8 cellular contexts compared by ENCODE assay signal in the genomic region with DNA sequence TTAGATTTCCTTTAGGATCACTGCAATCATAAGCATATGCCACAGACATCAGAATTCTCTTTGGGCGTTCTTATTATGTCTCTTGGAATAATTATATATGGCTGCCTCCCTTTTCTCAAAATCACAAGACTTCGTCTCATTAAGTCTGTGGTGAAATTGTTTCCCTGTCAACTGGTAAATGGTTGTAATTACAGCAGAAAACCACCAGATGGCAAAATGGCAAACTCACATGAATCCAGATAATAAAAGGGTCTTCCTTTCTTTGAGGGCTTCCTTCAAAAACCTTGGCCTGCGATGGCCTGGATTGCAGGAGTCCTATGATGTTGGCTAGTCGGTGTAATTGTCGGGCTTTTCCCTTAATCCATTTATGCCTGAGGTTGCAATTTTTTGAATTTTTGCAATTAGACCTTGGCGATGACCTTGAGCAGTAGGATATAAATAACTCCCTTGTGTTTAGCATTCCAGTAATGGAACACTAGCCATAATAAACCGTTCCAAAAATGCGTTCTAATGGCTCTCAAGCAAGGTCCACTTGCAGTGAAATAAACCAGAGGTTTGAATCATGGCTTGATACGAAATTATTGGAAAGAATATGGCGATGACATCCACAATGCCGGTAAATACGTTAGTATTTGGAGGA.
DNase-seq lines count a peak whose midpoint lies in the region; ATAC-seq and TF ChIP-seq lines count a peak whose summit lies in the region.

No MANE protein-coding gene starts in this region.

- no peaks in the 10 kb centered on the region for H3K36me3 Mint-ChIP-seq in activated CD4-positive, alpha-beta memory T cell treated with anti-CD3 and anti-CD28 coated beads for 36 hours

- POLR2A ChIA-PET in HEK293T (lab: Yijun Ruan, JAX): no interaction called here
- POLR2A ChIA-PET in activated CD4-positive, alpha-beta memory T cell treated with anti-CD3 and anti-CD28 coated beads for 36 hours (lab: Charles Lee): no interaction called here

- ATAC-seq in GM18498 (IDR thresholded peaks at IDR 0.05; ENCODE audit: unreplicated experiment): no peak

- no peak overlapping the region for H3K27ac Mint-ChIP-seq in activated CD4-positive, alpha-beta memory T cell treated with anti-CD3 and anti-CD28 coated beads for 36 hours

- no peaks in the 10 kb centered on the region for H3K9me3 Mint-ChIP-seq in activated CD4-positive, alpha-beta memory T cell treated with anti-CD3 and anti-CD28 coated beads for 36 hours

- no peaks in the 10 kb centered on the region for H3K27me3 Mint-ChIP-seq in activated CD4-positive, alpha-beta memory T cell treated with anti-CD3 and anti-CD28 coated beads for 36 hours

- no peak overlapping the region for H3K4me3 Mint-ChIP-seq in activated CD4-positive, alpha-beta memory T cell treated with anti-CD3 and anti-CD28 coated beads for 36 hours

- CTCF ChIA-PET in HEK293T (lab: Yijun Ruan, JAX): interaction anchor here (1.3 kb wide), 1 partner anchor 559 kb away, joined by 5 read pairs; no protein-coding TSS in a partner anchor
- CTCF ChIA-PET in activated CD4-positive, alpha-beta memory T cell treated with anti-CD3 and anti-CD28 coated beads for 36 hours (lab: Charles Lee): interaction anchor here (0.7 to 1.5 kb wide), 3 partner anchors 12 to 552 kb away, joined by 3 to 14 read pairs (median 3); no protein-coding TSS in a partner anchor

- peak; percentile 12 for DNase-seq in EL
- DNase-seq in HEK293T (ENCODE audit: extremely low spot score): peak; percentile 12
- DNase-seq in NCI-H82 (lab: John Stamatoyannopoulos, UW): peak; percentile 62
- DNase-seq in dermis microvascular lymphatic vessel endothelial cell (ENCODE audit: low read depth in 2 of 2): peak; percentile 11 to 37
- peak; percentile 42 for DNase-seq in midbrain (lab: John Stamatoyannopoulos, UW)
- no peak for DNase-seq in stimulated activated CD8-positive, alpha-beta memory T cell treated with anti-CD3 and anti-CD28 coated beads, Interleukin-4, amount 100 ng/mL, for 48 hours
- DNase-seq in activated CD4-positive, alpha-beta memory T cell treated with anti-CD3 and anti-CD28 coated beads for 36 hours: no peak

- no peaks in the 10 kb centered on the region for H3K4me1 Mint-ChIP-seq in activated CD4-positive, alpha-beta memory T cell treated with anti-CD3 and anti-CD28 coated beads for 36 hours (ENCODE audit: low read depth)

- intact Hi-C loops in activated CD4-positive, alpha-beta memory T cell treated with anti-CD3 and anti-CD28 coated beads for 36 hours (cut with micrococcal nuclease): loop anchor here (1.0 kb wide), 1 partner anchor 551 kb away; no protein-coding TSS in a partner anchor

TF ChIP-seq in HEK293T, 16 proteins besides CTCF, POLR2A, EP300 and RAD21:
- TF ChIP-seq, protein P1, sequence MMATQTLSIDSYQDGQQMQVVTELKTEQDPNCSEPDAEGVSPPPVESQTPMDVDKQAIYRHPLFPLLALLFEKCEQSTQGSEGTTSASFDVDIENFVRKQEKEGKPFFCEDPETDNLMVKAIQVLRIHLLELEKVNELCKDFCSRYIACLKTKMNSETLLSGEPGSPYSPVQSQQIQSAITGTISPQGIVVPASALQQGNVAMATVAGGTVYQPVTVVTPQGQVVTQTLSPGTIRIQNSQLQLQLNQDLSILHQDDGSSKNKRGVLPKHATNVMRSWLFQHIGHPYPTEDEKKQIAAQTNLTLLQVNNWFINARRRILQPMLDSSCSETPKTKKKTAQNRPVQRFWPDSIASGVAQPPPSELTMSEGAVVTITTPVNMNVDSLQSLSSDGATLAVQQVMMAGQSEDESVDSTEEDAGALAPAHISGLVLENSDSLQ (IDR thresholded peaks at IDR 0.05): no peak
- no peak for TF ChIP-seq BHLHE40 (IDR thresholded peaks at IDR 0.05; ENCODE audit: borderline replicate concordance)
- no peak for TF ChIP-seq ARNT (IDR thresholded peaks at IDR 0.05)
- no peak for TF ChIP-seq CTBP1 (IDR thresholded peaks at IDR 0.05; ENCODE audit: borderline replicate concordance)
- TF ChIP-seq ELF4 (IDR thresholded peaks at IDR 0.05): no peak
- TF ChIP-seq TARDBP (IDR thresholded peaks at IDR 0.05): no peak
- no peak for TF ChIP-seq NFRKB (IDR thresholded peaks at IDR 0.05)
- TF ChIP-seq SUZ12 (IDR thresholded peaks at IDR 0.05): no peak
- no peak for TF ChIP-seq SP1 (IDR thresholded peaks at IDR 0.05)
- no peak for TF ChIP-seq FOXM1 (IDR thresholded peaks at IDR 0.05; ENCODE audit: borderline replicate concordance)
- no peak for TF ChIP-seq ZNF384 (IDR thresholded peaks at IDR 0.05)
- TF ChIP-seq FOXK2 (IDR thresholded peaks at IDR 0.05): no peak
- no peak for TF ChIP-seq FOXA1 (IDR thresholded peaks at IDR 0.05)
- no peak for TF ChIP-seq L3MBTL2 (conservative IDR thresholded peaks at IDR 0.05)

Comparison
In these comparisons a context has a peak if more than half of its experiments do, and no peak if none do; other contexts are left out.
1. DNase-seq: peak in EL (single experiment), HEK293T (single experiment), NCI-H82 (single experiment), dermis microvascular lymphatic vessel endothelial cell (2 of 2) and midbrain (single experiment); none in stimulated activated CD8-positive, alpha-beta memory T cell treated with anti-CD3 and anti-CD28 coated beads, Interleukin-4, amount 100 ng/mL, for 48 hours (single experiment) and activated CD4-positive, alpha-beta memory T cell treated with anti-CD3 and anti-CD28 coated beads for 36 hours (single experiment).